Comparison of ENCODE assay signal across 20 cellular contexts in genomic region chr14:101071493-101071891, GRCh38.
DNase-seq lines count a peak whose midpoint lies in the region; ATAC-seq lines count a peak whose summit lies in the region.
"Had no signal": no experiment of that assay in that cellular context is flagged by ENCODE, and none has a peak within 500 bp of the region (broad histone marks: within the 10 kb centered on the region; RNA-seq: fewer than 3 reads in every experiment).

No MANE protein-coding gene starts in this region.

- peaks cover 6% of the 10 kb centered on the region for H3K79me1 ChIP-seq in trophoblast cell (ENCODE audit: low read length)

- H2AFZ ChIP-seq in Karpas-422 (ENCODE audit: low read length), result no peak overlapping the region
- no peak overlapping the region for H2AFZ ChIP-seq in trophoblast cell (ENCODE audit: insufficient read depth, low read length, poor library complexity)

- no CpG with 5 or more reads among the region's 12 CpGs for WGBS in trophoblast cell (ENCODE audit: extremely low coverage, insufficient coverage, insufficient read length)

- no peak overlapping the region for H2BK5ac ChIP-seq in trophoblast cell (ENCODE audit: low read depth, low read length, poor library complexity)

- H3K9ac ChIP-seq in BLaER1 (peak overlapping the region; percentile 77), Karpas-422 (ENCODE audit: low read length) (no peak overlapping the region), trophoblast cell (ENCODE audit: low read length) (no peak overlapping the region)

- H3K4me2 ChIP-seq in BLaER1, result peak overlapping the region; percentile 98
- no peak overlapping the region for H3K4me2 ChIP-seq in Karpas-422 (ENCODE audit: low read depth, low read length, poor library complexity, severe bottlenecking)
- H3K4me2 ChIP-seq in trophoblast cell (ENCODE audit: low read length), result no peak overlapping the region

- H3K14ac ChIP-seq in trophoblast cell (ENCODE audit: low read length), result no peak overlapping the region

- intact Hi-C loops in posterior vena cava (cut with DNase I), result loop anchor here in 1 of 2 donors (5.0 kb wide), 1 partner anchor 391 kb away; no protein-coding TSS in a partner anchor

- DNase-seq in Karpas-422 (peak; percentile 37), ecto neural progenitor cell (ENCODE audit: low spot score) (peak; percentile 38), trophoblast cell (no peak), NCI-H2227 (lab: John Stamatoyannopoulos, UW; ENCODE audit: unreplicated experiment) (no peak), posterior vena cava (ENCODE audit: low spot score) (no peak), HCEC 1CT (no peak)
- DNase-seq: activated CD4-positive, alpha-beta T cell treated with anti-CD3 and anti-CD28 coated beads, Interleukin-2, amount 10 ng/mL, durations not matched to agents 7 days and 5 days; activated T-cell treated with anti-CD3 and anti-CD28 coated beads, Interleukin-2, amount 50 U/mL, for 72 hours; amygdala; BE2C; esophagus squamous epithelium; kidney glomerular epithelial cell; NCI-H1105; psoas muscle; stimulated activated CD4-positive, alpha-beta T cell treated with anti-CD3 and anti-CD28 coated beads, Interleukin-15, amount 100 ng/mL, for 24 hours; T1000 had no signal

- no peak overlapping the region for H3K23ac ChIP-seq in trophoblast cell (ENCODE audit: low read length)

- peak overlapping the region; percentile 32 for H4K91ac ChIP-seq in trophoblast cell (ENCODE audit: low read depth, low read length)

- H3K9me3 ChIP-seq in BLaER1 (no peaks in the 10 kb centered on the region), Karpas-422 (ENCODE audit: low read length) (no peaks in the 10 kb centered on the region), trophoblast cell (ENCODE audit: insufficient read depth, low read depth, low read length) (peaks cover 7% of the 10 kb centered on the region)
- H3K9me3 ChIP-seq: BE2C, esophagus squamous epithelium, heart left ventricle, psoas muscle, SJSA1 had no signal

- no peak overlapping the region for H2BK120ac ChIP-seq in trophoblast cell (ENCODE audit: insufficient read depth, low read length, poor library complexity)

- ATAC-seq in GM21381 (IDR thresholded peaks at IDR 0.05; ENCODE audit: unreplicated experiment), result no peak
- ATAC-seq: activated T-cell treated with anti-CD3 and anti-CD28 coated beads, Interleukin-2, amount 50 U/mL, for 72 hours; heart left ventricle; psoas muscle had no signal

- no peak overlapping the region for H3K18ac ChIP-seq in trophoblast cell (ENCODE audit: low read length)

- H4K12ac ChIP-seq in trophoblast cell (ENCODE audit: low read depth, low read length), result no peak overlapping the region

- H3K27ac ChIP-seq in BLaER1 (peak overlapping the region; percentile 88), Karpas-422 (ENCODE audit: low read length) (no peak overlapping the region), trophoblast cell (ENCODE audit: low read depth, low read length) (no peak overlapping the region)
- H3K27ac ChIP-seq: esophagus squamous epithelium, heart left ventricle, psoas muscle, SJSA1 had no signal

- H2AK5ac ChIP-seq in trophoblast cell (ENCODE audit: low read length), result no peak overlapping the region

- peak overlapping the region; percentile 57; the same call in 1 of the 2 replicates for H3K4me3 ChIP-seq in BLaER1
- H3K4me3 ChIP-seq in Karpas-422 (ENCODE audit: low read length), result no peak overlapping the region
- H3K4me3 ChIP-seq in trophoblast cell (ENCODE audit: low read depth, low read length), result no peak overlapping the region
- H3K4me3 ChIP-seq: esophagus squamous epithelium, heart left ventricle, psoas muscle, SJSA1 had no signal

- H4K8ac ChIP-seq in trophoblast cell (ENCODE audit: low read depth, low read length), result no peak overlapping the region

- H3K27me3 ChIP-seq in BLaER1, result no peaks in the 10 kb centered on the region
- no peaks in the 10 kb centered on the region for H3K27me3 ChIP-seq in Karpas-422 (ENCODE audit: low read length)
- no peaks in the 10 kb centered on the region for H3K27me3 ChIP-seq in trophoblast cell (ENCODE audit: insufficient read depth, low read length)
- H3K27me3 ChIP-seq: BE2C, SJSA1 had no signal

- peaks cover 100% of the 10 kb centered on the region for H3K4me1 ChIP-seq in BLaER1
- H3K4me1 ChIP-seq in Karpas-422 (ENCODE audit: low read length), result peaks cover 22% of the 10 kb centered on the region
- H3K4me1 ChIP-seq in trophoblast cell (ENCODE audit: control insufficient read depth in 1 of 2, insufficient read depth in 2 of 2, low read length in 2 of 2), result peaks cover 11% of the 10 kb centered on the region in 2 experiments
- H3K4me1 ChIP-seq: heart left ventricle, psoas muscle had no signal

- no peaks in the 10 kb centered on the region for H3K79me2 ChIP-seq in Karpas-422 (ENCODE audit: low read length)
- H3K79me2 ChIP-seq in trophoblast cell (ENCODE audit: control insufficient read depth, insufficient read depth, low read length, poor library complexity), result peaks cover 2% of the 10 kb centered on the region

- H3K36me3 ChIP-seq in BLaER1, result no peaks in the 10 kb centered on the region
- H3K36me3 ChIP-seq in Karpas-422 (ENCODE audit: insufficient read depth, low read length), result no peaks in the 10 kb centered on the region
- no peaks in the 10 kb centered on the region for H3K36me3 ChIP-seq in trophoblast cell (ENCODE audit: control insufficient read depth in 1 of 2, insufficient read depth in 2 of 2, low read length in 2 of 2)
- H3K36me3 ChIP-seq: esophagus squamous epithelium, heart left ventricle had no signal

- no peaks in the 10 kb centered on the region for H4K20me1 ChIP-seq in BLaER1
- no peaks in the 10 kb centered on the region for H4K20me1 ChIP-seq in Karpas-422 (ENCODE audit: insufficient read depth, low read depth, low read length)

- H3K9me2 ChIP-seq in Karpas-422 (replicated peaks; ENCODE audit: insufficient read depth, low read length), result no peaks in the 10 kb centered on the region

- no peak overlapping the region for H3K4ac ChIP-seq in trophoblast cell (ENCODE audit: low read depth, low read length)

- no peak overlapping the region for H2BK12ac ChIP-seq in trophoblast cell (ENCODE audit: low read length)

Comparison
In these comparisons a context has a peak if more than half of its experiments do, and no peak if none do; other contexts are left out.
1. DNase-seq: peak in Karpas-422 (single experiment) and ecto neural progenitor cell (single experiment); none in trophoblast cell (0 of 2), NCI-H2227 (single experiment), posterior vena cava (single experiment) and HCEC 1CT (single experiment).